ENCODE assay signal across 13 cellular contexts in the genomic region with DNA sequence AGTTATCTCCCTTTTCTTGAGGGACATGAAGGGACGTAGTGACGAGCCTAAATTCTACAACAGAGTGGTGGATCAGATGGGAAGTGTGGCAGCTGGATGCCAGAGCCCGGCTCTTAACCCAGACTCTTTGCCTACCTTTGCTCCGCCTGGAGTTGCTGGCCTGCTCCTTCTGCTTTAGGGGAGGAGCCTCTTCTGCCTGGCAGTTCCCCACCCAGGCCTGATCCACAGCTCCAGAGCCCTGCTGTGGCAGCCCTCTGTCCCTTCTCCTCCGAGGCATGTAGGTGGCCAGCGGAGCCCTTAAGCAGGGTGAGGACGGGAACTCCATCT. TPM values are rescaled to one million over a fixed set of nuclear protein-coding genes. Genes with fewer than 3 reads are reported as not detected.
DNase-seq lines count a peak whose midpoint lies in the region; ATAC-seq, FAIRE-seq and TF ChIP-seq lines count a peak whose summit lies in the region.
"Had no signal": no experiment of that assay in that cellular context is flagged by ENCODE, and none has a peak within 500 bp of the region (broad histone marks: within the 10 kb centered on the region; RNA-seq: fewer than 3 reads in every experiment).

No MANE protein-coding gene starts in this region.

- intact Hi-C loops in kidney (cut with DNase I) = no loop called here

- CTCF ChIA-PET in HEK293T (lab: Yijun Ruan, JAX) = interaction anchor here (0.6 to 2.5 kb wide), 12 partner anchors 9 to 221 kb away, joined by 3 to 12 read pairs (median 4); partner anchors contain the start of genes C1QL4 and DNAJC22
- CTCF ChIA-PET in activated CD4-positive, alpha-beta T cell treated with anti-CD3 and anti-CD28 coated beads, Interleukin-2, amount 10 ng/mL, durations not matched to agents 7 days and 5 days (lab: Charles Lee) = interaction anchor here (1.1 to 6.0 kb wide), 6 partner anchors 15 to 66 kb away, joined by 3 to 47 read pairs (median 4); partner anchors contain the start of genes DNAJC22 and TROAP

- no peak overlapping the region for H3K4me3 Mint-ChIP-seq in activated CD4-positive, alpha-beta T cell treated with anti-CD3 and anti-CD28 coated beads, Interleukin-2, amount 10 ng/mL, durations not matched to agents 7 days and 5 days
- H3K4me3 Mint-ChIP-seq in stimulated activated naive CD8-positive, alpha-beta T cell treated with anti-CD3 and anti-CD28 coated beads, Interleukin-15, amount 100 ng/mL, for 72 hours = no peak overlapping the region
- H3K4me3 Mint-ChIP-seq: activated naive CD8-positive, alpha-beta T cell treated with anti-CD3 and anti-CD28 coated beads for 36 hours; CD4-positive, alpha-beta T cell; central memory CD8-positive, alpha-beta T cell had no signal

- peak overlapping the region; percentile 13 for H3K9ac ChIP-seq in skeletal muscle satellite cell (ENCODE audit: low read depth, low read length)
- no peak overlapping the region for H3K9ac ChIP-seq in kidney (ENCODE audit: low read length in 2 of 2)

- H3K27ac ChIP-seq in coronary artery (peak overlapping the region; percentile 47 to 71), kidney (ENCODE audit: low read depth in 2 of 2, low read length in 2 of 2) (no peak overlapping the region)

- H3K4me2 ChIP-seq in skeletal muscle satellite cell (ENCODE audit: low read length) = peak overlapping the region; percentile 37

- H3K9me3 ChIP-seq in skeletal muscle satellite cell (replicated peaks; ENCODE audit: low read length) = no peaks in the 10 kb centered on the region
- no peaks in the 10 kb centered on the region for H3K9me3 ChIP-seq in kidney (ENCODE audit: control insufficient read depth in 1 of 2, low read length in 2 of 2)

- no peak for DNase-seq in HEK293T (ENCODE audit: extremely low spot score)
- DNase-seq in NCI-H510A (lab: John Stamatoyannopoulos, UW) = peak; percentile 16
- DNase-seq in coronary artery (ENCODE audit: low spot score) = no peak
- DNase-seq in kidney = no peak
- no peak for DNase-seq in activated CD4-positive, alpha-beta T cell treated with anti-CD3 and anti-CD28 coated beads, Interleukin-2, amount 10 ng/mL, durations not matched to agents 7 days and 5 days
- DNase-seq in stimulated activated naive CD8-positive, alpha-beta T cell treated with anti-CD3 and anti-CD28 coated beads, Interleukin-15, amount 100 ng/mL, for 72 hours = no peak
- DNase-seq: activated naive CD8-positive, alpha-beta T cell treated with anti-CD3 and anti-CD28 coated beads for 36 hours; CD4-positive, alpha-beta T cell had no signal

- H3K4me3 ChIP-seq in coronary artery (peak overlapping the region; percentile 61), skeletal muscle satellite cell (ENCODE audit: low read length) (no peak overlapping the region), kidney (ENCODE audit: low read length in 2 of 2) (no peak overlapping the region)

- peaks cover 18% of the 10 kb centered on the region for H3K4me1 ChIP-seq in skeletal muscle satellite cell (ENCODE audit: control insufficient read depth, insufficient read depth, low read length)
- peaks cover 0 to 17% of the 10 kb centered on the region in 2 donors for H3K4me1 ChIP-seq in kidney (ENCODE audit: control insufficient read depth in 1 of 2, insufficient read depth in 1 of 2, low read depth in 1 of 2, low read length in 2 of 2)

- no peaks in the 10 kb centered on the region for H3K36me3 Mint-ChIP-seq in activated CD4-positive, alpha-beta T cell treated with anti-CD3 and anti-CD28 coated beads, Interleukin-2, amount 10 ng/mL, durations not matched to agents 7 days and 5 days (ENCODE audit: low read depth)
- H3K36me3 Mint-ChIP-seq: activated naive CD8-positive, alpha-beta T cell treated with anti-CD3 and anti-CD28 coated beads for 36 hours had no signal

- peaks cover 20% of the 10 kb centered on the region for H3K4me1 Mint-ChIP-seq in activated CD4-positive, alpha-beta T cell treated with anti-CD3 and anti-CD28 coated beads, Interleukin-2, amount 10 ng/mL, durations not matched to agents 7 days and 5 days
- H3K4me1 Mint-ChIP-seq in stimulated activated naive CD8-positive, alpha-beta T cell treated with anti-CD3 and anti-CD28 coated beads, Interleukin-15, amount 100 ng/mL, for 72 hours = peaks cover 24% of the 10 kb centered on the region
- H3K4me1 Mint-ChIP-seq: central memory CD8-positive, alpha-beta T cell had no signal

- no peak for TF ChIP-seq CTCF in coronary artery (IDR thresholded peaks at IDR 0.05)
- TF ChIP-seq CTCF in kidney (IDR thresholded peaks at IDR 0.05; ENCODE audit: borderline replicate concordance, extremely low read depth, insufficient read depth) = no peak

- FAIRE-seq in kidney (lab: Jason Lieb, UNC) = no peak
- FAIRE-seq: GM12891 had no signal

- H3K27me3 Mint-ChIP-seq in activated CD4-positive, alpha-beta T cell treated with anti-CD3 and anti-CD28 coated beads, Interleukin-2, amount 10 ng/mL, durations not matched to agents 7 days and 5 days = peaks cover 52% of the 10 kb centered on the region
- peaks cover 82% of the 10 kb centered on the region for H3K27me3 Mint-ChIP-seq in stimulated activated naive CD8-positive, alpha-beta T cell treated with anti-CD3 and anti-CD28 coated beads, Interleukin-15, amount 100 ng/mL, for 72 hours

- no peaks in the 10 kb centered on the region for H3K9me3 Mint-ChIP-seq in activated CD4-positive, alpha-beta T cell treated with anti-CD3 and anti-CD28 coated beads, Interleukin-2, amount 10 ng/mL, durations not matched to agents 7 days and 5 days
- no peaks in the 10 kb centered on the region for H3K9me3 Mint-ChIP-seq in stimulated activated naive CD8-positive, alpha-beta T cell treated with anti-CD3 and anti-CD28 coated beads, Interleukin-15, amount 100 ng/mL, for 72 hours
- H3K9me3 Mint-ChIP-seq: activated naive CD8-positive, alpha-beta T cell treated with anti-CD3 and anti-CD28 coated beads for 36 hours; CD4-positive, alpha-beta T cell; central memory CD8-positive, alpha-beta T cell had no signal

- POLR2A ChIA-PET in HEK293T (lab: Yijun Ruan, JAX) = interaction anchor here (0.9 to 2.2 kb wide), 4 partner anchors 30 to 162 kb away, joined by 3 to 15 read pairs (median 4); partner anchors contain the start of genes DNAJC22, TROAP and TUBA1B
- POLR2A ChIA-PET in activated CD4-positive, alpha-beta T cell treated with anti-CD3 and anti-CD28 coated beads, Interleukin-2, amount 10 ng/mL, durations not matched to agents 7 days and 5 days (lab: Charles Lee) = interaction anchor here (0.6 kb wide), 1 partner anchor 17 kb away, joined by 3 read pairs; no protein-coding TSS in a partner anchor

- no peaks in the 10 kb centered on the region for H3K36me3 ChIP-seq in skeletal muscle satellite cell (ENCODE audit: insufficient read depth, low read length)
- no peaks in the 10 kb centered on the region for H3K36me3 ChIP-seq in kidney (ENCODE audit: control insufficient read depth in 1 of 2, insufficient read depth in 2 of 2, low read length in 2 of 2)

- H3K27me3 ChIP-seq in skeletal muscle satellite cell (ENCODE audit: control insufficient read depth, insufficient read depth, low read length) = peaks cover 22% of the 10 kb centered on the region

- no peak for ATAC-seq in stimulated activated naive CD8-positive, alpha-beta T cell treated with anti-CD3 and anti-CD28 coated beads, Interleukin-15, amount 100 ng/mL, for 72 hours
- ATAC-seq: HCT116 had no signal

- no peak overlapping the region for H3K27ac Mint-ChIP-seq in activated CD4-positive, alpha-beta T cell treated with anti-CD3 and anti-CD28 coated beads, Interleukin-2, amount 10 ng/mL, durations not matched to agents 7 days and 5 days
- no peak overlapping the region for H3K27ac Mint-ChIP-seq in stimulated activated naive CD8-positive, alpha-beta T cell treated with anti-CD3 and anti-CD28 coated beads, Interleukin-15, amount 100 ng/mL, for 72 hours
- H3K27ac Mint-ChIP-seq: activated naive CD8-positive, alpha-beta T cell treated with anti-CD3 and anti-CD28 coated beads for 36 hours; CD4-positive, alpha-beta T cell had no signal

TF ChIP-seq in HEK293T, 16 proteins besides CTCF, POLR2A, EP300 and RAD21:
- TF ChIP-seq SP1 (IDR thresholded peaks at IDR 0.05) (no peak), HDGF (IDR thresholded peaks at IDR 0.05; ENCODE audit: borderline replicate concordance) (0 out of 2 replicates have a peak, but pooled peaks have one; percentile 58)

RNA-seq across cellular contexts. Expression of gene PRPH, which starts 2.3 kb away (rescaled TPM):
- total RNA-seq in skeletal muscle satellite cell (2012; rRNA removed) = under 0.01 and 0.22 TPM in 2 replicates
- total RNA-seq in kidney = 2.7 TPM
- 0.71 TPM for polyA plus RNA-seq in kidney (ENCODE audit: insufficient read depth, low read depth, low replicate concordance)
- total RNA-seq in activated CD4-positive, alpha-beta T cell treated with anti-CD3 and anti-CD28 coated beads, Interleukin-2, amount 10 ng/mL, durations not matched to agents 7 days and 5 days = not detected
- total RNA-seq: activated naive CD8-positive, alpha-beta T cell treated with anti-CD3 and anti-CD28 coated beads for 36 hours had no signal

RNA-seq across cellular contexts. Expression of gene TUBA1C, which starts 27.8 kb away (rescaled TPM):
- total RNA-seq in skeletal muscle satellite cell (2012; rRNA removed) = 891 and 1,798 TPM in 2 replicates
- total RNA-seq in kidney = 149 TPM
- polyA plus RNA-seq in kidney (ENCODE audit: insufficient read depth, low read depth, low replicate concordance) = 204 TPM
- 100 to 1,000 TPM; 246 to 278 TPM for total RNA-seq in activated CD4-positive, alpha-beta T cell treated with anti-CD3 and anti-CD28 coated beads, Interleukin-2, amount 10 ng/mL, durations not matched to agents 7 days and 5 days

RNA-seq across cellular contexts. Expression of gene TROAP, which starts 30.4 kb away (rescaled TPM):
- 7.0 and 7.6 TPM in 2 replicates for total RNA-seq in skeletal muscle satellite cell (2012; rRNA removed)
- 1.0 TPM for total RNA-seq in kidney
- 1.5 TPM for polyA plus RNA-seq in kidney (ENCODE audit: insufficient read depth, low read depth, low replicate concordance)
- 100 to 1,000 TPM; 111 to 115 TPM for total RNA-seq in activated CD4-positive, alpha-beta T cell treated with anti-CD3 and anti-CD28 coated beads, Interleukin-2, amount 10 ng/mL, durations not matched to agents 7 days and 5 days

RNA-seq across cellular contexts. Expression of gene C1QL4, which starts 44.3 kb away (rescaled TPM):
- 0.22 TPM in 1 of 2 replicates, not detected in the other for total RNA-seq in skeletal muscle satellite cell (2012; rRNA removed)
- total RNA-seq in kidney = 1.0 TPM
- polyA plus RNA-seq in kidney (ENCODE audit: insufficient read depth, low read depth, low replicate concordance) = not detected
- not detected for total RNA-seq in activated CD4-positive, alpha-beta T cell treated with anti-CD3 and anti-CD28 coated beads, Interleukin-2, amount 10 ng/mL, durations not matched to agents 7 days and 5 days
- total RNA-seq: activated naive CD8-positive, alpha-beta T cell treated with anti-CD3 and anti-CD28 coated beads for 36 hours; CD4-positive, alpha-beta T cell; kidney epithelial cell had no signal

RNA-seq across cellular contexts. Expression of gene DNAJC22, which starts 54.0 kb away (rescaled TPM):
- total RNA-seq in skeletal muscle satellite cell (2012; rRNA removed) = 0.25 and 0.66 TPM in 2 replicates
- total RNA-seq in kidney = 16.2 TPM
- polyA plus RNA-seq in kidney (ENCODE audit: insufficient read depth, low read depth, low replicate concordance) = 15.1 TPM
- total RNA-seq in activated CD4-positive, alpha-beta T cell treated with anti-CD3 and anti-CD28 coated beads, Interleukin-2, amount 10 ng/mL, durations not matched to agents 7 days and 5 days = not detected
- total RNA-seq: activated naive CD8-positive, alpha-beta T cell treated with anti-CD3 and anti-CD28 coated beads for 36 hours; CD4-positive, alpha-beta T cell had no signal

Comparison
In these comparisons a context has a peak if more than half of its experiments do, and no peak if none do; other contexts are left out.
1. H3K27ac ChIP-seq: peak in coronary artery (2 of 2); none in kidney (0 of 2).
2. RNA of gene TROAP, which starts 30.4 kb away (total RNA-seq): 111 to 115 TPM in activated CD4-positive, alpha-beta T cell treated with anti-CD3 and anti-CD28 coated beads, Interleukin-2, amount 10 ng/mL, durations not matched to agents 7 days and 5 days; 1.0 TPM in kidney (single experiment); every median in the first group is over 10 times any median in the second.